In the genomic region with DNA sequence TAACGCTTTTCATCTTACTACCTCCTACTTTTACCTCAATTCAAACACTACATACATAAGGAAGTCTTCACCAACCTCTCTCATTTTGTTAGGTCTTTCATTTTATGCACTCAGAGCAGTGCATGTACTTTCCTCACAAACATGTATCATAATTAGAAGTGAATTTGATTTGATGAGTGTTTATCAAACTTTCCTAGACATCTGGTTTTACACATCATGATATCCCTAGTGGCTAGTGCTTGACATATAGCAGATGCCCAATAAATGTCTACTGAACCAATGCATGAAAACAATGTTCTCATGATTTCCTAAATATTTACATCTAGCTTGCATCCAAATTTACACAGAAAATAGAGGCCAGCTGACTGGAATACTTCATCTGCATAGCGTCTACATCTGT, we compare ENCODE assay signal across 15 cellular contexts.
A peak's percentile ranks its signal among the peaks of the same experiment; 100 is the strongest.
DNase-seq lines count a peak whose midpoint lies in the region; ATAC-seq and TF ChIP-seq lines count a peak whose summit lies in the region.
"Had no signal": no experiment of that assay in that cellular context is flagged by ENCODE, and none has a peak within 500 bp of the region (broad histone marks: within the 10 kb centered on the region; RNA-seq: fewer than 3 reads in every experiment).

No MANE protein-coding gene starts in this region.

- no peak overlapping the region for H2AFZ ChIP-seq in SK-N-SH (ENCODE audit: low read depth)

- DNase-seq in DMS 273 (lab: John Stamatoyannopoulos, UW; ENCODE audit: unreplicated experiment) = peak; percentile 16
- no peak for DNase-seq in DMS 273 treated with DMSO at 0.1 percent for 48 hours (lab: John Stamatoyannopoulos, UW)
- peak; percentile 69 for DNase-seq in SK-N-SH
- DNase-seq in left kidney (ENCODE audit: low read depth, low spot score) = peak; percentile 16
- no peak for DNase-seq in NCI-H1417 (lab: John Stamatoyannopoulos, UW)
- DNase-seq: CD4-positive, alpha-beta T cell; CD8-positive, alpha-beta memory T cell; DMS153; DND-41; GOT3; HFFc6 had no signal

- POLR2A ChIA-PET in SK-N-SH (lab: Yijun Ruan, JAX) = interaction anchor here (1.1 kb wide), 1 partner anchor 1400 kb away, joined by 3 read pairs; no protein-coding TSS in a partner anchor

- H3K27ac ChIP-seq in SK-N-SH (ENCODE audit: low read depth in 2 of 2, low read length in 1 of 2) = peak overlapping the region in 1 of 2 experiments; percentile 81; a peak in 2 of 4 replicates
- H3K27ac ChIP-seq: 22Rv1; BLaER1 treated with 17β-estradiol and CSF1 and Interleukin-3, amounts not matched to agents 10 nM and 100 nM had no signal

- TF ChIP-seq EP300 in SK-N-SH (IDR thresholded peaks at IDR 0.05; ENCODE audit: borderline replicate concordance in 1 of 2, low read depth in 1 of 2, low read length in 1 of 2) = peak in 1 of 2 experiments; percentile 97; a peak in 2 of 4 replicates

- no peaks in the 10 kb centered on the region for H3K9me3 ChIP-seq in SK-N-SH
- H3K9me3 ChIP-seq: BLaER1 treated with 17β-estradiol and CSF1 and Interleukin-3, amounts not matched to agents 10 nM and 100 nM; HAP-1 had no signal

- TF ChIP-seq RAD21 in SK-N-SH (IDR thresholded peaks at IDR 0.05; ENCODE audit: low read length) = peak; percentile 37; the same call in 1 of the 2 replicates

- H3K4me3 ChIP-seq in SK-N-SH (ENCODE audit: low read depth in 2 of 2, low read length in 1 of 2) = no peak overlapping the region
- H3K4me3 ChIP-seq: BLaER1 treated with 17β-estradiol and CSF1 and Interleukin-3, amounts not matched to agents 10 nM and 100 nM; HAP-1 had no signal

- H3K9ac ChIP-seq in SK-N-SH = no peak overlapping the region
- H3K9ac ChIP-seq: BLaER1 treated with 17β-estradiol and CSF1 and Interleukin-3, amounts not matched to agents 10 nM and 100 nM had no signal

- CTCF ChIA-PET in SK-N-SH (lab: Yijun Ruan, JAX) = interaction anchor here (0.8 kb wide), 1 partner anchor 34 kb away, joined by 3 read pairs; no protein-coding TSS in a partner anchor

- H3K9me2 ChIP-seq in SK-N-SH = no peaks in the 10 kb centered on the region

- 4% methylated on average over 2 of the region's 2 CpGs for WGBS in SK-N-SH (ENCODE audit: low lambda C conversion rate)

- no peak overlapping the region for H3K4me2 ChIP-seq in SK-N-SH
- H3K4me2 ChIP-seq: BLaER1 treated with 17β-estradiol and CSF1 and Interleukin-3, amounts not matched to agents 10 nM and 100 nM had no signal

- H4K20me1 ChIP-seq in SK-N-SH (ENCODE audit: insufficient read depth) = no peaks in the 10 kb centered on the region
- H4K20me1 ChIP-seq: BLaER1 treated with 17β-estradiol and CSF1 and Interleukin-3, amounts not matched to agents 10 nM and 100 nM had no signal

- TF ChIP-seq CTCF in SK-N-SH (IDR thresholded peaks at IDR 0.05) = no peak

- no peaks in the 10 kb centered on the region for H3K36me3 ChIP-seq in SK-N-SH (replicated peaks in 1 of 2; ENCODE audit: control insufficient read depth in 1 of 2, insufficient read depth in 2 of 2, low read length in 1 of 2)
- H3K36me3 ChIP-seq: BLaER1 treated with 17β-estradiol and CSF1 and Interleukin-3, amounts not matched to agents 10 nM and 100 nM; HAP-1 had no signal

- no peak for ATAC-seq in HG03135 (IDR thresholded peaks at IDR 0.05; ENCODE audit: unreplicated experiment)

- H3K79me2 ChIP-seq in SK-N-SH (ENCODE audit: insufficient read depth) = no peaks in the 10 kb centered on the region

- no peaks in the 10 kb centered on the region for H3F3A ChIP-seq in SK-N-SH (replicated peaks; ENCODE audit: insufficient read depth)

- no peaks in the 10 kb centered on the region for H3K27me3 ChIP-seq in SK-N-SH (ENCODE audit: insufficient read depth)
- H3K27me3 ChIP-seq: BLaER1 treated with 17β-estradiol and CSF1 and Interleukin-3, amounts not matched to agents 10 nM and 100 nM had no signal

- H3K4me1 ChIP-seq in SK-N-SH (ENCODE audit: control insufficient read depth in 1 of 2, insufficient read depth in 2 of 2, low read depth in 1 of 2, low read length in 1 of 2) = peaks cover 0 to 4% of the 10 kb centered on the region in 2 experiments; a peak in 2 of 4 replicates
- H3K4me1 ChIP-seq: BLaER1 treated with 17β-estradiol and CSF1 and Interleukin-3, amounts not matched to agents 10 nM and 100 nM; HAP-1 had no signal

TF ChIP-seq in SK-N-SH, 30 proteins besides CTCF, POLR2A, EP300 and RAD21 (continues in another document):
- TF ChIP-seq SMC3 (IDR thresholded peaks at IDR 0.05; ENCODE audit: low read depth, low read length) = no peak
- TF ChIP-seq RFX5 (IDR thresholded peaks at IDR 0.05; ENCODE audit: low read length) = no peak
- no peak for TF ChIP-seq YY1 (IDR thresholded peaks at IDR 0.05; ENCODE audit: low read depth)
- no peak for TF ChIP-seq TEAD4 (IDR thresholded peaks at IDR 0.05; ENCODE audit: borderline replicate concordance, insufficient read depth)
- no peak for TF ChIP-seq USF1 (IDR thresholded peaks at IDR 0.05; ENCODE audit: borderline replicate concordance, low read depth)
- TF ChIP-seq MXI1 (IDR thresholded peaks at IDR 0.05; ENCODE audit: low read depth, low read length) = no peak; the same call in 1 of the 2 replicates
- no peak for TF ChIP-seq IRF3 (IDR thresholded peaks at IDR 0.05; ENCODE audit: low read depth, low read length)
- no peak for TF ChIP-seq FOXM1 (IDR thresholded peaks at IDR 0.05; ENCODE audit: low read depth)
- no peak for TF ChIP-seq SIN3A (IDR thresholded peaks at IDR 0.05; ENCODE audit: borderline replicate concordance, low read depth, low read length)
- TF ChIP-seq, protein P1, sequence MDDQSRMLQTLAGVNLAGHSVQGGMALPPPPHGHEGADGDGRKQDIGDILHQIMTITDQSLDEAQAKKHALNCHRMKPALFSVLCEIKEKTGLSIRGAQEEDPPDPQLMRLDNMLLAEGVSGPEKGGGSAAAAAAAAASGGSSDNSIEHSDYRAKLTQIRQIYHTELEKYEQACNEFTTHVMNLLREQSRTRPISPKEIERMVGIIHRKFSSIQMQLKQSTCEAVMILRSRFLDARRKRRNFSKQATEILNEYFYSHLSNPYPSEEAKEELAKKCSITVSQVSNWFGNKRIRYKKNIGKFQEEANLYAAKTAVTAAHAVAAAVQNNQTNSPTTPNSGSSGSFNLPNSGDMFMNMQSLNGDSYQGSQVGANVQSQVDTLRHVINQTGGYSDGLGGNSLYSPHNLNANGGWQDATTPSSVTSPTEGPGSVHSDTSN (IDR thresholded peaks at IDR 0.05) = peak; percentile 5; the same call in 1 of the 2 replicates
- TF ChIP-seq, protein P2, sequence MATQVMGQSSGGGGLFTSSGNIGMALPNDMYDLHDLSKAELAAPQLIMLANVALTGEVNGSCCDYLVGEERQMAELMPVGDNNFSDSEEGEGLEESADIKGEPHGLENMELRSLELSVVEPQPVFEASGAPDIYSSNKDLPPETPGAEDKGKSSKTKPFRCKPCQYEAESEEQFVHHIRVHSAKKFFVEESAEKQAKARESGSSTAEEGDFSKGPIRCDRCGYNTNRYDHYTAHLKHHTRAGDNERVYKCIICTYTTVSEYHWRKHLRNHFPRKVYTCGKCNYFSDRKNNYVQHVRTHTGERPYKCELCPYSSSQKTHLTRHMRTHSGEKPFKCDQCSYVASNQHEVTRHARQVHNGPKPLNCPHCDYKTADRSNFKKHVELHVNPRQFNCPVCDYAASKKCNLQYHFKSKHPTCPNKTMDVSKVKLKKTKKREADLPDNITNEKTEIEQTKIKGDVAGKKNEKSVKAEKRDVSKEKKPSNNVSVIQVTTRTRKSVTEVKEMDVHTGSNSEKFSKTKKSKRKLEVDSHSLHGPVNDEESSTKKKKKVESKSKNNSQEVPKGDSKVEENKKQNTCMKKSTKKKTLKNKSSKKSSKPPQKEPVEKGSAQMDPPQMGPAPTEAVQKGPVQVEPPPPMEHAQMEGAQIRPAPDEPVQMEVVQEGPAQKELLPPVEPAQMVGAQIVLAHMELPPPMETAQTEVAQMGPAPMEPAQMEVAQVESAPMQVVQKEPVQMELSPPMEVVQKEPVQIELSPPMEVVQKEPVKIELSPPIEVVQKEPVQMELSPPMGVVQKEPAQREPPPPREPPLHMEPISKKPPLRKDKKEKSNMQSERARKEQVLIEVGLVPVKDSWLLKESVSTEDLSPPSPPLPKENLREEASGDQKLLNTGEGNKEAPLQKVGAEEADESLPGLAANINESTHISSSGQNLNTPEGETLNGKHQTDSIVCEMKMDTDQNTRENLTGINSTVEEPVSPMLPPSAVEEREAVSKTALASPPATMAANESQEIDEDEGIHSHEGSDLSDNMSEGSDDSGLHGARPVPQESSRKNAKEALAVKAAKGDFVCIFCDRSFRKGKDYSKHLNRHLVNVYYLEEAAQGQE (IDR thresholded peaks at IDR 0.05; ENCODE audit: low read depth, low read length) = no peak
- TF ChIP-seq NFIC (IDR thresholded peaks at IDR 0.05; ENCODE audit: borderline replicate concordance) = no peak
- TF ChIP-seq CHD2 (IDR thresholded peaks at IDR 0.05; ENCODE audit: low read length, partially characterized antibody) = peak; percentile 91
- TF ChIP-seq POLR2AphosphoS5 (IDR thresholded peaks at IDR 0.05; ENCODE audit: low read depth, low read length) = peak; percentile 65; the same call in 1 of the 2 replicates
- TF ChIP-seq TCF12 (IDR thresholded peaks at IDR 0.05) = peak; percentile 69
- no peak for TF ChIP-seq TAF1 (IDR thresholded peaks at IDR 0.05; ENCODE audit: borderline replicate concordance, low read depth, low read length)
- TF ChIP-seq EZH2phosphoT487 (IDR thresholded peaks at IDR 0.05; ENCODE audit: borderline replicate concordance, low read depth) = no peak
- peak; percentile 92 for TF ChIP-seq GATA2 (CRISPR knock-in tag; IDR thresholded peaks at IDR 0.05)
- peak; percentile 88 for TF ChIP-seq FOXJ3 (CRISPR knock-in tag; IDR thresholded peaks at IDR 0.05)
- no peak for TF ChIP-seq GABPA (IDR thresholded peaks at IDR 0.05; ENCODE audit: low read depth)
- TF ChIP-seq NRF1 (IDR thresholded peaks at IDR 0.05; ENCODE audit: low read depth, low read length) = no peak

Comparison
In these comparisons a context has a peak if more than half of its experiments do, and no peak if none do; other contexts are left out.
1. DNase-seq: peak in DMS 273 (single experiment), SK-N-SH (single experiment) and left kidney (single experiment); none in DMS 273 treated with DMSO at 0.1 percent for 48 hours (single experiment) and NCI-H1417 (0 of 3).